14 cellular contexts compared by ENCODE assay signal in genomic region chr21:45254557-45254930, GRCh38. TPM values are rescaled to one million over a fixed set of nuclear protein-coding genes. Genes with fewer than 3 reads are reported as not detected.
DNase-seq lines count a peak whose midpoint lies in the region; ATAC-seq lines count a peak whose summit lies in the region.
"Had no signal": no experiment of that assay in that cellular context is flagged by ENCODE, and none has a peak within 500 bp of the region (broad histone marks: within the 10 kb centered on the region; RNA-seq: fewer than 3 reads in every experiment).

No MANE protein-coding gene starts in this region.

- H3K4me3 Mint-ChIP-seq in activated naive CD4-positive, alpha-beta T cell treated with anti-CD3 and anti-CD28 coated beads, Interleukin-2, amount 50 U/mL, for 24 hours, result no peak overlapping the region
- H3K4me3 Mint-ChIP-seq in activated T-helper 17 cell treated with anti-CD3 and anti-CD28 coated beads, Interleukin-2, amount 50 U/mL, for 72 hours, result peak overlapping the region; percentile 34
- peak overlapping the region in 3 of 5 donors; percentile 48 to 68 (median 63) for H3K4me3 Mint-ChIP-seq in immature natural killer cell
- peak overlapping the region; percentile 31 for H3K4me3 Mint-ChIP-seq in stimulated activated effector memory CD8-positive, alpha-beta T cell treated with anti-CD3 and anti-CD28 coated beads, Interleukin-12 subunit alpha, Interleukin-12 subunit beta, amount 100 ng/mL, for 72 hours
- H3K4me3 Mint-ChIP-seq: GM23338 had no signal

- DNase-seq in activated naive CD4-positive, alpha-beta T cell treated with Interleukin-2 at 50 U/mL for 16 hours, result no peak
- DNase-seq in immature natural killer cell (no peak), NCI-H524 treated with DMSO at 0.1 percent for 48 hours (lab: John Stamatoyannopoulos, UW) (no peak), NCI-H82 treated with DMSO at 0.1 percent for 48 hours (lab: John Stamatoyannopoulos, UW; ENCODE audit: unreplicated experiment) (no peak)
- DNase-seq in stimulated activated effector memory CD8-positive, alpha-beta T cell treated with anti-CD3 and anti-CD28 coated beads, Interleukin-12 subunit alpha, Interleukin-12 subunit beta, amount 100 ng/mL, for 72 hours (ENCODE audit: low spot score in 2 of 2), result peak in 1 of 2 donors; percentile 39
- no peak for DNase-seq in stimulated activated CD4-positive, alpha-beta T cell treated with anti-CD3 and anti-CD28 coated beads, Interleukin-4, amount 100 ng/mL, for 24 hours
- DNase-seq: DMS79, NCI-H1048, NCI-H2081 treated with DMSO at 0.1 percent for 48 hours, Right ventricle myocardium superior had no signal

- H3K4me1 Mint-ChIP-seq in activated naive CD4-positive, alpha-beta T cell treated with anti-CD3 and anti-CD28 coated beads, Interleukin-2, amount 50 U/mL, for 24 hours, result no peaks in the 10 kb centered on the region
- H3K4me1 Mint-ChIP-seq in activated T-helper 17 cell treated with anti-CD3 and anti-CD28 coated beads, Interleukin-2, amount 50 U/mL, for 72 hours, result peaks cover 14% of the 10 kb centered on the region
- peaks cover 19 to 28% of the 10 kb centered on the region in 2 donors for H3K4me1 Mint-ChIP-seq in immature natural killer cell
- peaks cover 29% of the 10 kb centered on the region for H3K4me1 Mint-ChIP-seq in stimulated activated effector memory CD8-positive, alpha-beta T cell treated with anti-CD3 and anti-CD28 coated beads, Interleukin-12 subunit alpha, Interleukin-12 subunit beta, amount 100 ng/mL, for 72 hours

- peak overlapping the region; percentile 25 for H3K27ac Mint-ChIP-seq in activated naive CD4-positive, alpha-beta T cell treated with anti-CD3 and anti-CD28 coated beads, Interleukin-2, amount 50 U/mL, for 24 hours
- no peak overlapping the region for H3K27ac Mint-ChIP-seq in activated T-helper 17 cell treated with anti-CD3 and anti-CD28 coated beads, Interleukin-2, amount 50 U/mL, for 72 hours
- H3K27ac Mint-ChIP-seq in immature natural killer cell, result peak overlapping the region in 2 of 6 donors; percentile 10 to 36
- peak overlapping the region; percentile 46 for H3K27ac Mint-ChIP-seq in stimulated activated effector memory CD8-positive, alpha-beta T cell treated with anti-CD3 and anti-CD28 coated beads, Interleukin-12 subunit alpha, Interleukin-12 subunit beta, amount 100 ng/mL, for 72 hours
- H3K27ac Mint-ChIP-seq: GM23338 had no signal

- peaks cover 4% of the 10 kb centered on the region for H3K27me3 Mint-ChIP-seq in activated naive CD4-positive, alpha-beta T cell treated with anti-CD3 and anti-CD28 coated beads, Interleukin-2, amount 50 U/mL, for 24 hours
- peaks cover 5% of the 10 kb centered on the region for H3K27me3 Mint-ChIP-seq in activated T-helper 17 cell treated with anti-CD3 and anti-CD28 coated beads, Interleukin-2, amount 50 U/mL, for 72 hours
- H3K27me3 Mint-ChIP-seq in immature natural killer cell (ENCODE audit: low read depth in 3 of 3), result peaks cover 6 to 16% (median 9%) of the 10 kb centered on the region in 3 donors

- ATAC-seq in activated T-helper 17 cell treated with anti-CD3 and anti-CD28 coated beads, Interleukin-2, amount 50 U/mL, for 72 hours (replicated peaks), result no peak
- no peak for ATAC-seq in stimulated activated effector memory CD8-positive, alpha-beta T cell treated with anti-CD3 and anti-CD28 coated beads, Interleukin-12 subunit alpha, Interleukin-12 subunit beta, amount 100 ng/mL, for 72 hours
- ATAC-seq: A549, GM23338 had no signal

- H3K9me3 Mint-ChIP-seq in activated naive CD4-positive, alpha-beta T cell treated with anti-CD3 and anti-CD28 coated beads, Interleukin-2, amount 50 U/mL, for 24 hours, result no peaks in the 10 kb centered on the region
- no peaks in the 10 kb centered on the region for H3K9me3 Mint-ChIP-seq in activated T-helper 17 cell treated with anti-CD3 and anti-CD28 coated beads, Interleukin-2, amount 50 U/mL, for 72 hours
- H3K9me3 Mint-ChIP-seq in immature natural killer cell, result no peaks in the 10 kb centered on the region
- no peaks in the 10 kb centered on the region for H3K9me3 Mint-ChIP-seq in stimulated activated effector memory CD8-positive, alpha-beta T cell treated with anti-CD3 and anti-CD28 coated beads, Interleukin-12 subunit alpha, Interleukin-12 subunit beta, amount 100 ng/mL, for 72 hours

- H3K36me3 Mint-ChIP-seq in activated naive CD4-positive, alpha-beta T cell treated with anti-CD3 and anti-CD28 coated beads, Interleukin-2, amount 50 U/mL, for 24 hours, result no peaks in the 10 kb centered on the region
- no peaks in the 10 kb centered on the region for H3K36me3 Mint-ChIP-seq in activated T-helper 17 cell treated with anti-CD3 and anti-CD28 coated beads, Interleukin-2, amount 50 U/mL, for 72 hours (ENCODE audit: low read depth)
- no peaks in the 10 kb centered on the region for H3K36me3 Mint-ChIP-seq in immature natural killer cell
- no peaks in the 10 kb centered on the region for H3K36me3 Mint-ChIP-seq in stimulated activated effector memory CD8-positive, alpha-beta T cell treated with anti-CD3 and anti-CD28 coated beads, Interleukin-12 subunit alpha, Interleukin-12 subunit beta, amount 100 ng/mL, for 72 hours

RNA-seq across cellular contexts. Expression of gene POFUT2, which starts 33.2 kb away (rescaled TPM):
- total RNA-seq in activated T-helper 17 cell treated with anti-CD3 and anti-CD28 coated beads, Interleukin-2, amount 50 U/mL, for 72 hours, result 10 to 100 TPM; 12.0 to 22.8 TPM
- 1 to 10 TPM; 1.1 to 5.2 (median 4.7) TPM for polyA plus RNA-seq in immature natural killer cell
